Comparison of ENCODE assay signal across 8 cellular contexts in genomic region chr22:26672590-26673468, GRCh38. TPM values are rescaled to one million over a fixed set of nuclear protein-coding genes. Genes with fewer than 3 reads are reported as not detected.
A peak's percentile ranks its signal among the peaks of the same experiment; 100 is the strongest.
DNase-seq lines count a peak whose midpoint lies in the region; ATAC-seq lines count a peak whose summit lies in the region.

No MANE protein-coding gene starts in this region.

- H2BK120ac ChIP-seq in mesenchymal stem cell (ENCODE audit: low read depth, low read length) = peak overlapping the region; percentile 97

- H2BK5ac ChIP-seq in mesenchymal stem cell (ENCODE audit: low read depth, low read length, poor library complexity, severe bottlenecking) = peak overlapping the region; percentile 91

- H3K9ac ChIP-seq in mesenchymal stem cell (ENCODE audit: low read length) = peak overlapping the region; percentile 98

- H4K91ac ChIP-seq in mesenchymal stem cell (ENCODE audit: low read length) = peak overlapping the region; percentile 98

- H2BK12ac ChIP-seq in mesenchymal stem cell (ENCODE audit: low read length in 2 of 2) = peak overlapping the region; percentile 18 to 66

- peak overlapping the region; percentile 87 for H2BK15ac ChIP-seq in mesenchymal stem cell (ENCODE audit: low read depth, poor library complexity, severe bottlenecking)

- WGBS in mesenchymal stem cell = 1% methylated on average over 36 of the region's 36 CpGs

- peak overlapping the region; percentile 72 for H3K4me2 ChIP-seq in mesenchymal stem cell (ENCODE audit: low read length, poor library complexity, severe bottlenecking)

- H3K4me3 ChIP-seq in effector memory CD4-positive, alpha-beta T cell (ENCODE audit: insufficient read depth, low read depth, low read length, poor library complexity, severe bottlenecking) = peak overlapping the region; percentile 70
- peak overlapping the region; percentile 82 to 97 for H3K4me3 ChIP-seq in mesenchymal stem cell (ENCODE audit: insufficient read depth in 1 of 2, low read depth in 1 of 2, low read length in 2 of 2)

- peak overlapping the region; percentile 87 to 99 for H3K18ac ChIP-seq in mesenchymal stem cell (ENCODE audit: low read depth in 1 of 2, low read length in 2 of 2)

- peak overlapping the region; percentile 100 for H4K8ac ChIP-seq in mesenchymal stem cell (ENCODE audit: low read length)

- peak; percentile 64 for ATAC-seq in GM19452 (IDR thresholded peaks at IDR 0.05; ENCODE audit: unreplicated experiment)

- peak overlapping the region; percentile 96 for H3K27ac ChIP-seq in effector memory CD4-positive, alpha-beta T cell (ENCODE audit: insufficient read depth, low read length, poor library complexity, severe bottlenecking)
- H3K27ac ChIP-seq in mesenchymal stem cell (ENCODE audit: low read length, poor library complexity, severe bottlenecking) = peak overlapping the region; percentile 98

- H2AK5ac ChIP-seq in mesenchymal stem cell (ENCODE audit: low read length, severe bottlenecking) = peak overlapping the region; percentile 82

- H3K36me3 ChIP-seq in effector memory CD4-positive, alpha-beta T cell (ENCODE audit: control insufficient read depth, insufficient read depth, low read length) = peaks cover 4% of the 10 kb centered on the region
- no peaks in the 10 kb centered on the region for H3K36me3 ChIP-seq in mesenchymal stem cell (ENCODE audit: control insufficient read depth in 1 of 2, insufficient read depth in 2 of 2, low read depth in 1 of 2, low read length in 2 of 2)

- peak overlapping the region; percentile 61 to 86 for H3K23ac ChIP-seq in mesenchymal stem cell (ENCODE audit: low read length in 2 of 2)

- H3K79me1 ChIP-seq in mesenchymal stem cell (replicated peaks; ENCODE audit: low read length, poor library complexity, severe bottlenecking) = peaks cover 22% of the 10 kb centered on the region

- peak overlapping the region in 1 of 2 experiments; percentile 30 for H3K14ac ChIP-seq in mesenchymal stem cell (ENCODE audit: low read length in 2 of 2)

- H3K27me3 ChIP-seq in effector memory CD4-positive, alpha-beta T cell (replicated peaks; ENCODE audit: control insufficient read depth, insufficient read depth, low read length, poor library complexity, severe bottlenecking) = no peaks in the 10 kb centered on the region
- H3K27me3 ChIP-seq in mesenchymal stem cell (ENCODE audit: control insufficient read depth in 1 of 2, insufficient read depth in 1 of 2, low read length in 2 of 2) = no peaks in the 10 kb centered on the region

- H3K4me1 ChIP-seq in effector memory CD4-positive, alpha-beta T cell (ENCODE audit: control insufficient read depth, insufficient read depth, low read length, poor library complexity, severe bottlenecking) = peaks cover 54% of the 10 kb centered on the region
- peaks cover 21% of the 10 kb centered on the region for H3K4me1 ChIP-seq in mesenchymal stem cell (ENCODE audit: control insufficient read depth, insufficient read depth, low read depth, low read length)

- H3K9me3 ChIP-seq in effector memory CD4-positive, alpha-beta T cell (ENCODE audit: control insufficient read depth, low read length) = no peaks in the 10 kb centered on the region
- no peaks in the 10 kb centered on the region for H3K9me3 ChIP-seq in mesenchymal stem cell (ENCODE audit: control insufficient read depth, low read length)

- peak overlapping the region; percentile 99 to 100 for H3K4ac ChIP-seq in mesenchymal stem cell (ENCODE audit: low read depth in 1 of 2, low read length in 2 of 2)

- peak; percentile 97 for DNase-seq in CMK (ENCODE audit: low read depth)
- peak; percentile 86 for DNase-seq in HK-2 (ENCODE audit: unreplicated experiment)
- DNase-seq in NK-92 treated with Interleukin-12 subunit alpha and Interleukin-12 subunit beta, amount 100 ng/mL, for 24 hours (lab: John Stamatoyannopoulos, UW) = peak; percentile 89
- peak; percentile 83 to 87 for DNase-seq in activated CD8-positive, alpha-beta memory T cell treated with anti-CD3 and anti-CD28 coated beads for 4 hours (ENCODE audit: low read depth in 2 of 2)
- DNase-seq in effector memory CD4-positive, alpha-beta T cell = peak; percentile 85 to 90 (median 89)
- DNase-seq in mesenchymal stem cell = peak; percentile 97
- peak; percentile 80 for DNase-seq in stimulated activated CD8-positive, alpha-beta memory T cell treated with anti-CD3 and anti-CD28 coated beads, Interleukin-12 subunit alpha, Interleukin-12 subunit beta, amount 100 ng/mL, for 24 hours (ENCODE audit: extremely low read depth)

- H2AFZ ChIP-seq in mesenchymal stem cell (ENCODE audit: low read depth, low read length) = peak overlapping the region; percentile 55

RNA-seq across cellular contexts. Expression of gene MIAT, which starts 15.4 kb away (rescaled TPM):
- polyA plus RNA-seq in mesenchymal stem cell (2013, experiment 1 of 2) = 0.08 TPM
- 0.14 TPM for polyA plus RNA-seq in mesenchymal stem cell (2013, experiment 2 of 2)

RNA-seq across cellular contexts. Expression of gene CRYBA4, which starts 51.1 kb away (rescaled TPM):
- polyA plus RNA-seq in mesenchymal stem cell (2013, experiment 1 of 2) = not detected
- polyA plus RNA-seq in mesenchymal stem cell (2013, experiment 2 of 2) = not detected

RNA-seq across cellular contexts. Expression of gene CRYBB1, which starts 55.0 kb away (rescaled TPM):
- polyA plus RNA-seq in mesenchymal stem cell (2013, experiment 1 of 2) = not detected
- polyA plus RNA-seq in mesenchymal stem cell (2013, experiment 2 of 2) = not detected

Comparison
In these comparisons a context has a peak if more than half of its experiments do, and no peak if none do; other contexts are left out.
1. Peak in every context shown above with its lines: DNase-seq, ATAC-seq, H3K4me3 ChIP-seq and H3K27ac ChIP-seq.